22 cellular contexts compared by ENCODE assay signal in the genomic region with DNA sequence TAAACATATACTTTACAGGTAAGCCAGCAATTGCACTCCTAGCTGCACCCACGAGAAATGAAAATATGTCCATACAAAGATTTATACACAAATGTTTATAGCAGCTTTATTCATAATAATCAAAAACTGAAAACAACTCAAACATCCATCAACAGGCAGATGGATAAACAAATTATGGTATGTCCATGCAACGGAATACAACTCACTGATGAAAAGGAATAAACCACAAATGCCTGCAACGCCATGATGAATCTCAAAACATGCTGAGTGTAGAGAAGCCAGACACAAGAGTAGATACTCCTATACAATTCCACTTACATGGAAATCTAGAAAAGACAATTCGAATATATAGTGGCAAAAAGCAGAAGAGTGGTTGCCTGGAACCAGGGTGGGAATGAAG.
DNase-seq lines count a peak whose midpoint lies in the region; ATAC-seq, FAIRE-seq and TF ChIP-seq lines count a peak whose summit lies in the region.
"Had no signal": no experiment of that assay in that cellular context is flagged by ENCODE, and none has a peak within 500 bp of the region (broad histone marks: within the 10 kb centered on the region; RNA-seq: fewer than 3 reads in every experiment).

No MANE protein-coding gene starts in this region.

- H3K27me3 ChIP-seq in mammary epithelial cell (ENCODE audit: insufficient read depth, low read length), result no peaks in the 10 kb centered on the region
- H3K27me3 ChIP-seq in PC-9 (ENCODE audit: insufficient read depth, low read depth), result no peaks in the 10 kb centered on the region
- H3K27me3 ChIP-seq in K562 (ENCODE audit: control insufficient read depth in 2 of 2, insufficient read depth in 2 of 2, low read length in 2 of 2), result no peaks in the 10 kb centered on the region
- H3K27me3 ChIP-seq: BE2C, BLaER1 had no signal

- WGBS in mammary epithelial cell (ENCODE audit: low coverage, missing lambda C conversion rate), result 95% methylated on average over 4 of the region's 4 CpGs
- WGBS in K562 (ENCODE audit: insufficient coverage, low coverage, missing lambda C conversion rate), result 66% methylated on average over 4 of the region's 4 CpGs

- H3K4me1 ChIP-seq in mammary epithelial cell (ENCODE audit: insufficient read depth, low read length) (no peaks in the 10 kb centered on the region), PC-9 (replicated peaks; ENCODE audit: insufficient read depth) (no peaks in the 10 kb centered on the region), K562 (replicated peaks in 1 of 2; ENCODE audit: control insufficient read depth in 2 of 2, insufficient read depth in 2 of 2, low read length in 2 of 2) (peaks cover 0 to 9% of the 10 kb centered on the region in 2 experiments; a peak in 2 of 5 replicates)
- H3K4me1 ChIP-seq: Caco-2 had no signal

- no peak for FAIRE-seq in K562 (lab: Jason Lieb, UNC)
- FAIRE-seq: A204.1, D721Med, G401.6, GM12891 had no signal

- POLR2A ChIA-PET in MCF 10A (lab: Yijun Ruan, JAX) (no interaction called here), PC-9 (lab: Charles Lee; ENCODE audit: unreplicated experiment) (no interaction called here), K562 (lab: Yijun Ruan, JAX) (no interaction called here), HEK293T (lab: Yijun Ruan, JAX) (no interaction called here)

- H3K27ac ChIP-seq in mammary epithelial cell (ENCODE audit: insufficient read depth, low read depth, low read length) (no peak overlapping the region), PC-9 (no peak overlapping the region), K562 (ENCODE audit: extremely low read depth, low read depth, low read length) (no peak overlapping the region)
- H3K27ac ChIP-seq: BLaER1 had no signal

- TSS peak; percentile 13 for BruUV-seq in mammary epithelial cell (replicated peaks; lab: Mats Ljungman, UMichigan)
- BruUV-seq in MCF 10A (replicated peaks; lab: Mats Ljungman, UMichigan), result no TSS peak
- TSS peak; percentile 7 for BruUV-seq in PC-9 (replicated peaks; lab: Mats Ljungman, UMichigan)
- no TSS peak for BruUV-seq in K562 (replicated peaks; lab: Mats Ljungman, UMichigan)

- H3K9ac ChIP-seq in mammary epithelial cell (ENCODE audit: insufficient read depth, low read length), result no peak overlapping the region
- H3K9ac ChIP-seq in K562 (ENCODE audit: insufficient read depth in 1 of 2, low read depth in 2 of 2, low read length in 2 of 2), result no peak overlapping the region
- H3K9ac ChIP-seq: BLaER1 had no signal

- H3K79me2 ChIP-seq in mammary epithelial cell (ENCODE audit: insufficient read depth, low read length) (no peaks in the 10 kb centered on the region), PC-9 (ENCODE audit: low read depth) (no peaks in the 10 kb centered on the region), K562 (ENCODE audit: control insufficient read depth, insufficient read depth, low read length) (no peaks in the 10 kb centered on the region)

- no peaks in the 10 kb centered on the region; the same call in 1 of the 2 replicates for H3F3A ChIP-seq in PC-9 (ENCODE audit: insufficient read depth, low read depth)

- TF ChIP-seq POLR2A in K562 (conservative IDR thresholded peaks at IDR 0.05), result no peak

- H3K4me3 Mint-ChIP-seq in MCF 10A (ENCODE audit: unreplicated experiment), result no peak overlapping the region
- H3K4me3 Mint-ChIP-seq: CD14-positive monocyte; CD4-positive, CD25-positive, alpha-beta regulatory T cell; CD8-positive, alpha-beta T cell had no signal

- TF ChIP-seq CTCF in mammary epithelial cell (conservative IDR thresholded peaks at IDR 0.05 in 1 of 2, IDR thresholded peaks at IDR 0.05 in 1 of 2; ENCODE audit: extremely low read depth in 1 of 2, insufficient read depth in 1 of 2, low read depth in 1 of 2, low read length in 2 of 2) (no peak), MCF 10A (IDR thresholded peaks at IDR 0.05; ENCODE audit: unreplicated experiment) (no peak), PC-9 (conservative IDR thresholded peaks at IDR 0.05) (no peak), K562 (IDR thresholded peaks at IDR 0.05 in 2 of 3, conservative IDR thresholded peaks at IDR 0.05 in 1 of 3; ENCODE audit: insufficient read depth in 2 of 3, low read depth in 1 of 3, low read length in 3 of 3) (no peak)

- peaks cover 83% of the 10 kb centered on the region for H3K36me3 Mint-ChIP-seq in MCF 10A (ENCODE audit: insufficient read depth, unreplicated experiment)
- H3K36me3 Mint-ChIP-seq: CD8-positive, alpha-beta T cell had no signal

- no peak for TF ChIP-seq EP300 in K562 (IDR thresholded peaks at IDR 0.05; ENCODE audit: low read length)

- H2AFZ ChIP-seq in mammary epithelial cell (ENCODE audit: low read depth, low read length) (no peak overlapping the region), PC-9 (no peak overlapping the region), K562 (ENCODE audit: low read depth, low read length) (no peak overlapping the region)

- dilution Hi-C loops in mammary epithelial cell (cut with HindIII; ENCODE audit: low sequenced_read_pairs), result no loop called here

- no peaks in the 10 kb centered on the region for H4K20me1 ChIP-seq in mammary epithelial cell (ENCODE audit: insufficient read depth, low read length)
- no peaks in the 10 kb centered on the region for H4K20me1 ChIP-seq in PC-9 (ENCODE audit: insufficient read depth)
- H4K20me1 ChIP-seq in K562 (replicated peaks; ENCODE audit: control insufficient read depth, insufficient read depth, low read length), result 0 out of 2 replicates have a peak, but pooled peaks cover 4% of the 10 kb centered on the region
- H4K20me1 ChIP-seq: BLaER1 had no signal

- no peaks in the 10 kb centered on the region for H3K9me3 Mint-ChIP-seq in MCF 10A (ENCODE audit: unreplicated experiment)
- H3K9me3 Mint-ChIP-seq: CD4-positive, CD25-positive, alpha-beta regulatory T cell; CD8-positive, alpha-beta T cell had no signal

- no peak for ATAC-seq in K562
- ATAC-seq in HG03159 (IDR thresholded peaks at IDR 0.05; ENCODE audit: unreplicated experiment), result no peak
- ATAC-seq: CD8-positive, alpha-beta T cell had no signal

- CTCF ChIA-PET in mammary epithelial cell (lab: Charles Lee; ENCODE audit: low non-redundant PET), result no interaction called here
- CTCF ChIA-PET in MCF 10A (lab: Yijun Ruan, JAX), result interaction anchor here (0.6 to 2.6 kb wide), 5 partner anchors 10 to 728 kb away, joined by 3 to 7 read pairs (median 3); no protein-coding TSS in a partner anchor
- CTCF ChIA-PET in PC-9 (lab: Charles Lee), result no interaction called here
- CTCF ChIA-PET in K562 (lab: Yijun Ruan, JAX; ENCODE audit: low intra/inter-chr PET ratio), result no interaction called here
- CTCF ChIA-PET in HEK293T (lab: Yijun Ruan, JAX), result no interaction called here

- H3K36me3 ChIP-seq in mammary epithelial cell (ENCODE audit: insufficient read depth, low read length) (peaks cover 20% of the 10 kb centered on the region), PC-9 (ENCODE audit: low read depth) (peaks cover 57% of the 10 kb centered on the region), K562 (ENCODE audit: control insufficient read depth, insufficient read depth, low read length) (peaks cover 5% of the 10 kb centered on the region; the same call in 1 of the 3 replicates)
- H3K36me3 ChIP-seq: BE2C had no signal

- no peaks in the 10 kb centered on the region for H3K9me1 ChIP-seq in K562 (ENCODE audit: control insufficient read depth, insufficient read depth, low read length)

- no peak overlapping the region for H3K4me3 ChIP-seq in mammary epithelial cell (replicated peaks in 1 of 3; ENCODE audit: insufficient read depth in 1 of 3, low read depth in 2 of 3, low read length in 3 of 3)
- H3K4me3 ChIP-seq in PC-9, result no peak overlapping the region
- no peak overlapping the region for H3K4me3 ChIP-seq in K562
- H3K4me3 ChIP-seq: BLaER1 had no signal

- in situ Hi-C loops in mammary epithelial cell (cut with MboI; ENCODE audit: low sequenced_read_pairs in 2 of 2) (no loop called here), K562 (cut with MboI) (loop anchor here (10.0 kb wide), 1 partner anchor 358 kb away; no protein-coding TSS in a partner anchor)

- H3K4me2 ChIP-seq in mammary epithelial cell (ENCODE audit: insufficient read depth, low read depth, low read length), result no peak overlapping the region
- no peak overlapping the region for H3K4me2 ChIP-seq in PC-9
- H3K4me2 ChIP-seq in K562 (ENCODE audit: insufficient read depth, low read length), result no peak overlapping the region
- H3K4me2 ChIP-seq: BLaER1 had no signal

- H3K9me2 ChIP-seq in PC-9 (ENCODE audit: insufficient read depth), result no peaks in the 10 kb centered on the region

- TF ChIP-seq RAD21 in K562 (CRISPR knock-in tag; conservative IDR thresholded peaks at IDR 0.05 in 1 of 2, IDR thresholded peaks at IDR 0.05 in 1 of 2), result no peak

- no peak overlapping the region for H3K27ac Mint-ChIP-seq in MCF 10A (ENCODE audit: low read depth, unreplicated experiment)
- H3K27ac Mint-ChIP-seq: CD14-positive monocyte; CD4-positive, CD25-positive, alpha-beta regulatory T cell; CD8-positive, alpha-beta T cell had no signal

- H3K9me3 ChIP-seq in mammary epithelial cell (replicated peaks; ENCODE audit: insufficient read depth, low read length) (no peaks in the 10 kb centered on the region), PC-9 (ENCODE audit: insufficient read depth, low read depth) (no peaks in the 10 kb centered on the region), K562 (replicated peaks; ENCODE audit: control insufficient read depth, insufficient read depth, low read depth, low read length) (no peaks in the 10 kb centered on the region)
- H3K9me3 ChIP-seq: BE2C, Caco-2 had no signal

- no peaks in the 10 kb centered on the region for H3K27me3 Mint-ChIP-seq in MCF 10A (ENCODE audit: insufficient read depth, unreplicated experiment)

- intact Hi-C loops in mammary epithelial cell (cut with micrococcal nuclease) (no loop called here), MCF 10A (cut with micrococcal nuclease) (no loop called here), PC-9 (cut with micrococcal nuclease; ENCODE audit: unreplicated experiment) (no loop called here), K562 (cut with micrococcal nuclease) (no loop called here)

- no peaks in the 10 kb centered on the region for H3K4me1 Mint-ChIP-seq in MCF 10A (ENCODE audit: insufficient read depth, unreplicated experiment)
- H3K4me1 Mint-ChIP-seq: CD4-positive, CD25-positive, alpha-beta regulatory T cell had no signal

- no peak for DNase-seq in mammary epithelial cell
- no peak for DNase-seq in MCF 10A (ENCODE audit: unreplicated experiment)
- no peak for DNase-seq in PC-9
- DNase-seq in K562 (ENCODE audit: extremely low read depth in 1 of 4, low spot score in 3 of 4), result no peak
- DNase-seq in HEK293T (ENCODE audit: extremely low spot score), result no peak
- DNase-seq: 8988T; ACHN; BE2C; C1 segment of cervical spinal cord; Caco-2; Calu3; CD4-positive, CD25-positive, alpha-beta regulatory T cell; CD8-positive, alpha-beta T cell; DMS79 treated with DMSO at 0.1 percent for 48 hours; GF-D8 had no signal

TF ChIP-seq in K562, 482 proteins besides CTCF, POLR2A, EP300 and RAD21 (continues in another document):
- TF ChIP-seq RBM25 (IDR thresholded peaks at IDR 0.05; ENCODE audit: low read depth, low read length, severe bottlenecking), result peak; percentile 17
- TF ChIP-seq ZNF146 (CRISPR knock-in tag; IDR thresholded peaks at IDR 0.05; ENCODE audit: unreplicated experiment), result peak; percentile 85
- no peak for TF ChIP-seq GATAD2A (IDR thresholded peaks at IDR 0.05)

TF ChIP-seq in HEK293T, 16 proteins besides CTCF, POLR2A, EP300 and RAD21 (continues in another document):
- TF ChIP-seq L3MBTL2 (conservative IDR thresholded peaks at IDR 0.05) (no peak), FOXA1 (IDR thresholded peaks at IDR 0.05) (no peak), TARDBP (IDR thresholded peaks at IDR 0.05) (no peak), NFRKB (IDR thresholded peaks at IDR 0.05) (no peak)
